ENCODE assay signal across 27 cellular contexts in genomic region chr9:2630158-2630557, GRCh38. TPM values are rescaled to one million over a fixed set of nuclear protein-coding genes. Genes with fewer than 3 reads are reported as not detected.
DNase-seq lines count a peak whose midpoint lies in the region; ATAC-seq and TF ChIP-seq lines count a peak whose summit lies in the region.
"Had no signal": no experiment of that assay in that cellular context is flagged by ENCODE, and none has a peak within 500 bp of the region (broad histone marks: within the 10 kb centered on the region; RNA-seq: fewer than 3 reads in every experiment).

No MANE protein-coding gene starts in this region.

- peak overlapping the region; percentile 88 for H3K4ac ChIP-seq in trophoblast cell (ENCODE audit: low read depth, low read length)

- H3K14ac ChIP-seq in trophoblast cell (ENCODE audit: low read length), result no peak overlapping the region

- peaks cover 4% of the 10 kb centered on the region for H3K9me3 Mint-ChIP-seq in stimulated activated memory B cell treated with anti-CD40 and anti-IgM and Interleukin-4, amounts not matched to agents 10 μg/mL and 1 μg/mL and 100 μg/mL, for 72 hours

- H3K9me3 ChIP-seq in trophoblast cell (ENCODE audit: insufficient read depth, low read depth, low read length), result no peaks in the 10 kb centered on the region
- no peaks in the 10 kb centered on the region for H3K9me3 ChIP-seq in upper lobe of right lung
- H3K9me3 ChIP-seq: HAP-1, SJSA1, tibial nerve had no signal

- TF ChIP-seq CTCF in coronary artery (IDR thresholded peaks at IDR 0.05), result no peak
- TF ChIP-seq CTCF in upper lobe of right lung (IDR thresholded peaks at IDR 0.05), result no peak

- H3K27me3 ChIP-seq in trophoblast cell (ENCODE audit: insufficient read depth, low read length) (no peaks in the 10 kb centered on the region), upper lobe of right lung (no peaks in the 10 kb centered on the region)
- H3K27me3 ChIP-seq: SJSA1, tibial nerve had no signal

- no peak overlapping the region for H3K9ac ChIP-seq in trophoblast cell (ENCODE audit: low read length)

- H3K27ac ChIP-seq in coronary artery, result peak overlapping the region; percentile 51 to 73
- H3K27ac ChIP-seq in trophoblast cell (ENCODE audit: low read depth, low read length), result no peak overlapping the region
- H3K27ac ChIP-seq in upper lobe of right lung, result no peak overlapping the region
- H3K27ac ChIP-seq: SJSA1, tibial nerve had no signal

- no peak overlapping the region for H2BK12ac ChIP-seq in trophoblast cell (ENCODE audit: low read length)

- H3K79me2 ChIP-seq in trophoblast cell (ENCODE audit: control insufficient read depth, insufficient read depth, low read length, poor library complexity), result peaks cover 7% of the 10 kb centered on the region

- peaks cover 1 to 2% of the 10 kb centered on the region in 2 experiments for H3K4me1 ChIP-seq in trophoblast cell (ENCODE audit: control insufficient read depth in 1 of 2, insufficient read depth in 2 of 2, low read length in 2 of 2)
- H3K4me1 ChIP-seq in upper lobe of right lung, result peaks cover 15% of the 10 kb centered on the region
- H3K4me1 ChIP-seq: SJSA1 had no signal

- intact Hi-C loops in left ventricle myocardium superior (cut with micrococcal nuclease), result no loop called here
- intact Hi-C loops in upper lobe of right lung (cut with DNase I), result no loop called here

- no peak overlapping the region for H4K8ac ChIP-seq in trophoblast cell (ENCODE audit: low read depth, low read length)

- H3K4me3 ChIP-seq in coronary artery (no peak overlapping the region), trophoblast cell (ENCODE audit: low read depth, low read length) (no peak overlapping the region), upper lobe of right lung (no peak overlapping the region)
- H3K4me3 ChIP-seq: HAP-1, SJSA1, tibial nerve had no signal

- ATAC-seq in left ventricle myocardium superior, result peak; percentile 65
- peak; percentile 69 for ATAC-seq in upper lobe of right lung
- no peak for ATAC-seq in stimulated activated memory B cell treated with anti-CD40 and anti-IgM and Interleukin-4, amounts not matched to agents 10 μg/mL and 1 μg/mL and 100 μg/mL, for 72 hours
- no peak for ATAC-seq in HG03196 (IDR thresholded peaks at IDR 0.05; ENCODE audit: unreplicated experiment)
- ATAC-seq: activated naive CD4-positive, alpha-beta T cell treated with anti-CD3 and anti-CD28 coated beads, Interleukin-2, amount 50 U/mL, for 72 hours; effector memory CD8-positive, alpha-beta T cell; naive thymus-derived CD4-positive, alpha-beta T cell; stimulated activated naive CD8-positive, alpha-beta T cell treated with anti-CD3 and anti-CD28 coated beads, Interleukin-15, Interleukin-2, amounts not matched to agents 100 U/mL and 50 U/mL, for 24 hours; T-cell had no signal

- H2BK120ac ChIP-seq in trophoblast cell (ENCODE audit: insufficient read depth, low read length, poor library complexity), result no peak overlapping the region

- DNase-seq in coronary artery (ENCODE audit: low spot score) (no peak), left ventricle myocardium superior (no peak), trophoblast cell (no peak), upper lobe of right lung (no peak), cerebellar nuclear complex (lab: John Stamatoyannopoulos, UW) (no peak)
- DNase-seq: activated CD4-positive, alpha-beta T cell treated with anti-CD3 and anti-CD28 coated beads for 48 hours; activated effector memory CD4-positive, alpha-beta T cell treated with Interleukin-2 at 50 U/mL for 16 hours; anterior cingulate cortex; cortex of kidney; effector memory CD8-positive, alpha-beta T cell; glutamatergic neuron; naive thymus-derived CD4-positive, alpha-beta T cell; NCI-H1092; NCI-H1694 treated with DMSO at 0.1 percent for 48 hours; NCI-H82; nucleus accumbens; small intestine; stimulated activated naive CD8-positive, alpha-beta T cell treated with anti-CD3 and anti-CD28 coated beads, Interleukin-15, Interleukin-2, amounts not matched to agents 100 U/mL and 50 U/mL, for 24 hours; T-cell had no signal

- H3K4me3 Mint-ChIP-seq in stimulated activated memory B cell treated with anti-CD40 and anti-IgM and Interleukin-4, amounts not matched to agents 10 μg/mL and 1 μg/mL and 100 μg/mL, for 72 hours, result no peak overlapping the region
- H3K4me3 Mint-ChIP-seq: effector memory CD8-positive, alpha-beta T cell; mesothelial cell of epicardium; naive thymus-derived CD4-positive, alpha-beta T cell; T-cell had no signal

- no peaks in the 10 kb centered on the region for H3K36me3 Mint-ChIP-seq in stimulated activated memory B cell treated with anti-CD40 and anti-IgM and Interleukin-4, amounts not matched to agents 10 μg/mL and 1 μg/mL and 100 μg/mL, for 72 hours
- H3K36me3 Mint-ChIP-seq: T-cell had no signal

- H3K23ac ChIP-seq in trophoblast cell (ENCODE audit: low read length), result no peak overlapping the region

- H3K36me3 ChIP-seq in trophoblast cell (ENCODE audit: control insufficient read depth in 1 of 2, insufficient read depth in 2 of 2, low read length in 2 of 2) (peaks cover 0 to 2% of the 10 kb centered on the region in 2 experiments), upper lobe of right lung (no peaks in the 10 kb centered on the region)
- H3K36me3 ChIP-seq: HAP-1, SJSA1, tibial nerve had no signal

- no peak overlapping the region for H4K91ac ChIP-seq in trophoblast cell (ENCODE audit: low read depth, low read length)

- no peak overlapping the region for H3K27ac Mint-ChIP-seq in stimulated activated memory B cell treated with anti-CD40 and anti-IgM and Interleukin-4, amounts not matched to agents 10 μg/mL and 1 μg/mL and 100 μg/mL, for 72 hours
- H3K27ac Mint-ChIP-seq: activated naive CD4-positive, alpha-beta T cell treated with anti-CD3 and anti-CD28 coated beads, Interleukin-2, amount 50 U/mL, for 72 hours; effector memory CD8-positive, alpha-beta T cell; naive thymus-derived CD4-positive, alpha-beta T cell; T-cell had no signal

- no peak overlapping the region for H4K12ac ChIP-seq in trophoblast cell (ENCODE audit: low read depth, low read length)

- H3K79me1 ChIP-seq in trophoblast cell (ENCODE audit: low read length), result no peaks in the 10 kb centered on the region

- no CpG with 5 or more reads among the region's 2 CpGs for WGBS in trophoblast cell (ENCODE audit: extremely low coverage, insufficient coverage, insufficient read length)

- no peak overlapping the region for H2AK5ac ChIP-seq in trophoblast cell (ENCODE audit: low read length)

- H3K4me2 ChIP-seq in trophoblast cell (ENCODE audit: low read length), result no peak overlapping the region

- no peak overlapping the region for H2BK5ac ChIP-seq in trophoblast cell (ENCODE audit: low read depth, low read length, poor library complexity)

- no peak overlapping the region for H2AFZ ChIP-seq in trophoblast cell (ENCODE audit: insufficient read depth, low read length, poor library complexity)

- peak overlapping the region; percentile 83 for H3K18ac ChIP-seq in trophoblast cell (ENCODE audit: low read length)

- peaks cover 17% of the 10 kb centered on the region for H3K27me3 Mint-ChIP-seq in stimulated activated memory B cell treated with anti-CD40 and anti-IgM and Interleukin-4, amounts not matched to agents 10 μg/mL and 1 μg/mL and 100 μg/mL, for 72 hours

- H3K4me1 Mint-ChIP-seq in stimulated activated memory B cell treated with anti-CD40 and anti-IgM and Interleukin-4, amounts not matched to agents 10 μg/mL and 1 μg/mL and 100 μg/mL, for 72 hours, result no peaks in the 10 kb centered on the region
- H3K4me1 Mint-ChIP-seq: T-cell had no signal

RNA-seq across cellular contexts. Expression of gene VLDLR, which starts 8.6 kb away (rescaled TPM):
- total RNA-seq in left ventricle myocardium superior (132 TPM), upper lobe of right lung (23.1 TPM)
- polyA plus RNA-seq in trophoblast cell (2013), result 28.9 and 29.4 TPM in 2 replicates
- total RNA-seq: G401 had no signal
- polyA plus RNA-seq: naive thymus-derived CD4-positive, alpha-beta T cell had no signal

Comparison
In these comparisons a context has a peak if more than half of its experiments do, and no peak if none do; other contexts are left out.
1. H3K27ac ChIP-seq: peak in coronary artery (2 of 2); none in trophoblast cell (single experiment) and upper lobe of right lung (single experiment).
2. ATAC-seq: peak in left ventricle myocardium superior (single experiment) and upper lobe of right lung (single experiment); none in stimulated activated memory B cell treated with anti-CD40 and anti-IgM and Interleukin-4, amounts not matched to agents 10 μg/mL and 1 μg/mL and 100 μg/mL, for 72 hours (single experiment) and HG03196 (single experiment).